1 cellular context compared by ENCODE assay signal in genomic region chr9:33076360-33077004, GRCh38.
TF ChIP-seq lines count a peak whose summit lies in the region.

TSS of gene SMU1 (minus strand) at chr9:33076674. CDS start at chr9:33076608, 66 bp downstream.

TF ChIP-seq in HepG2, 621 proteins besides CTCF, POLR2A, EP300 and RAD21 (continued from another document and continues in another):
- peak; percentile 27; the same call in 1 of the 2 replicates for TF ChIP-seq ZNF280D (CRISPR knock-in tag; IDR thresholded peaks at IDR 0.05)
- TF ChIP-seq, protein P1, sequence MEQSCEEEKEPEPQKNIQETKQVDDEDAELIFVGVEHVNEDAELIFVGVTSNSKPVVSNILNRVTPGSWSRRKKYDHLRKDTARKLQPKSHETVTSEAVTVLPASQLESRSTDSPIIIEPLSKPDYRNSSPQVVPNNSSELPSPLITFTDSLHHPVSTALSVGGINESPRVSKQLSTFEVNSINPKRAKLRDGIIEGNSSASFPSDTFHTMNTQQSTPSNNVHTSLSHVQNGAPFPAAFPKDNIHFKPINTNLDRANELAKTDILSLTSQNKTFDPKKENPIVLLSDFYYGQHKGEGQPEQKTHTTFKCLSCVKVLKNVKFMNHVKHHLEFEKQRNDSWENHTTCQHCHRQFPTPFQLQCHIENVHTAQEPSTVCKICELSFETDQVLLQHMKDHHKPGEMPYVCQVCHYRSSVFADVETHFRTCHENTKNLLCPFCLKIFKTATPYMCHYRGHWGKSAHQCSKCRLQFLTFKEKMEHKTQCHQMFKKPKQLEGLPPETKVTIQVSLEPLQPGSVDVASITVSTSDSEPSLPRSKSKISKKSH (CRISPR knock-in tag; IDR thresholded peaks at IDR 0.05; ENCODE audit: borderline replicate concordance) = peak; percentile 37; the same call in 1 of the 2 replicates
- TF ChIP-seq ZNF20 (CRISPR knock-in tag; IDR thresholded peaks at IDR 0.05) = no peak; the same call in 1 of the 2 replicates
- TF ChIP-seq ZBTB21 (CRISPR knock-in tag; IDR thresholded peaks at IDR 0.05) = peak; percentile 42; the same call in 1 of the 2 replicates
- TF ChIP-seq GZF1 (CRISPR knock-in tag; IDR thresholded peaks at IDR 0.05) = peak; percentile 44; the same call in 1 of the 2 replicates
- peak; percentile 89; the same call in 1 of the 2 replicates for TF ChIP-seq ZNF891 (CRISPR knock-in tag; IDR thresholded peaks at IDR 0.05)
- peak; percentile 91 for TF ChIP-seq POLR2G (IDR thresholded peaks at IDR 0.05; ENCODE audit: low read depth, low read length)
- peak; percentile 79 for TF ChIP-seq SP4 (CRISPR knock-in tag; IDR thresholded peaks at IDR 0.05)
- TF ChIP-seq ZNF18 (CRISPR knock-in tag; IDR thresholded peaks at IDR 0.05; ENCODE audit: insufficient replicate concordance) = no peak
- peak; percentile 79 for TF ChIP-seq ZFP36 (IDR thresholded peaks at IDR 0.05; ENCODE audit: borderline replicate concordance, low read depth, low read length, partially characterized antibody)
- TF ChIP-seq ZNF235 (CRISPR knock-in tag; IDR thresholded peaks at IDR 0.05; ENCODE audit: borderline replicate concordance) = peak; percentile 52; the same call in 1 of the 2 replicates
- TF ChIP-seq NRL (CRISPR knock-in tag; IDR thresholded peaks at IDR 0.05; ENCODE audit: borderline replicate concordance) = peak; percentile 82; the same call in 1 of the 2 replicates
- 0 out of 2 replicates have a peak, but pooled peaks have one; percentile 20 for TF ChIP-seq ZNF329 (CRISPR knock-in tag; IDR thresholded peaks at IDR 0.05; ENCODE audit: low read depth)
- TF ChIP-seq CENPT (CRISPR knock-in tag; IDR thresholded peaks at IDR 0.05; ENCODE audit: low read depth) = no peak
- no peak for TF ChIP-seq PLRG1 (conservative IDR thresholded peaks at IDR 0.05)
- 0 out of 2 replicates have a peak, but pooled peaks have one; percentile 45 for TF ChIP-seq ZSCAN22 (CRISPR knock-in tag; IDR thresholded peaks at IDR 0.05)
- TF ChIP-seq GATA4 (IDR thresholded peaks at IDR 0.05; ENCODE audit: borderline replicate concordance, low read depth) = peak; percentile 34; the same call in 1 of the 2 replicates
- TF ChIP-seq, protein P2, sequence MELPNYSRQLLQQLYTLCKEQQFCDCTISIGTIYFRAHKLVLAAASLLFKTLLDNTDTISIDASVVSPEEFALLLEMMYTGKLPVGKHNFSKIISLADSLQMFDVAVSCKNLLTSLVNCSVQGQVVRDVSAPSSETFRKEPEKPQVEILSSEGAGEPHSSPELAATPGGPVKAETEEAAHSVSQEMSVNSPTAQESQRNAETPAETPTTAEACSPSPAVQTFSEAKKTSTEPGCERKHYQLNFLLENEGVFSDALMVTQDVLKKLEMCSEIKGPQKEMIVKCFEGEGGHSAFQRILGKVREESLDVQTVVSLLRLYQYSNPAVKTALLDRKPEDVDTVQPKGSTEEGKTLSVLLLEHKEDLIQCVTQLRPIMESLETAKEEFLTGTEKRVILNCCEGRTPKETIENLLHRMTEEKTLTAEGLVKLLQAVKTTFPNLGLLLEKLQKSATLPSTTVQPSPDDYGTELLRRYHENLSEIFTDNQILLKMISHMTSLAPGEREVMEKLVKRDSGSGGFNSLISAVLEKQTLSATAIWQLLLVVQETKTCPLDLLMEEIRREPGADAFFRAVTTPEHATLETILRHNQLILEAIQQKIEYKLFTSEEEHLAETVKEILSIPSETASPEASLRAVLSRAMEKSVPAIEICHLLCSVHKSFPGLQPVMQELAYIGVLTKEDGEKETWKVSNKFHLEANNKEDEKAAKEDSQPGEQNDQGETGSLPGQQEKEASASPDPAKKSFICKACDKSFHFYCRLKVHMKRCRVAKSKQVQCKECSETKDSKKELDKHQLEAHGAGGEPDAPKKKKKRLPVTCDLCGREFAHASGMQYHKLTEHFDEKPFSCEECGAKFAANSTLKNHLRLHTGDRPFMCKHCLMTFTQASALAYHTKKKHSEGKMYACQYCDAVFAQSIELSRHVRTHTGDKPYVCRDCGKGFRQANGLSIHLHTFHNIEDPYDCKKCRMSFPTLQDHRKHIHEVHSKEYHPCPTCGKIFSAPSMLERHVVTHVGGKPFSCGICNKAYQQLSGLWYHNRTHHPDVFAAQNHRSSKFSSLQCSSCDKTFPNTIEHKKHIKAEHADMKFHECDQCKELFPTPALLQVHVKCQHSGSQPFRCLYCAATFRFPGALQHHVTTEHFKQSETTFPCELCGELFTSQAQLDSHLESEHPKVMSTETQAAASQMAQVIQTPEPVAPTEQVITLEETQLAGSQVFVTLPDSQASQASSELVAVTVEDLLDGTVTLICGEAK (IDR thresholded peaks at IDR 0.05) = peak; percentile 55; the same call in 1 of the 2 replicates
- TF ChIP-seq, protein P2 (CRISPR knock-in tag; IDR thresholded peaks at IDR 0.05) = peak; percentile 79
- TF ChIP-seq STAG1 (CRISPR knock-in tag; IDR thresholded peaks at IDR 0.05) = peak; percentile 12; the same call in 1 of the 2 replicates
- TF ChIP-seq TFDP2 (CRISPR knock-in tag; IDR thresholded peaks at IDR 0.05) = peak; percentile 80
- TF ChIP-seq ZZZ3 (CRISPR knock-in tag; IDR thresholded peaks at IDR 0.05; ENCODE audit: borderline replicate concordance) = peak; percentile 92; the same call in 1 of the 2 replicates
- TF ChIP-seq, protein P3, sequence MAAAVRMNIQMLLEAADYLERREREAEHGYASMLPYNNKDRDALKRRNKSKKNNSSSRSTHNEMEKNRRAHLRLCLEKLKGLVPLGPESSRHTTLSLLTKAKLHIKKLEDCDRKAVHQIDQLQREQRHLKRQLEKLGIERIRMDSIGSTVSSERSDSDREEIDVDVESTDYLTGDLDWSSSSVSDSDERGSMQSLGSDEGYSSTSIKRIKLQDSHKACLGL (CRISPR knock-in tag; IDR thresholded peaks at IDR 0.05) = peak; percentile 71
- peak; percentile 68; the same call in 1 of the 2 replicates for TF ChIP-seq ZNF24 (IDR thresholded peaks at IDR 0.05)
- no peak for TF ChIP-seq ZNF160 (CRISPR knock-in tag; IDR thresholded peaks at IDR 0.05)
- TF ChIP-seq, protein P4, sequence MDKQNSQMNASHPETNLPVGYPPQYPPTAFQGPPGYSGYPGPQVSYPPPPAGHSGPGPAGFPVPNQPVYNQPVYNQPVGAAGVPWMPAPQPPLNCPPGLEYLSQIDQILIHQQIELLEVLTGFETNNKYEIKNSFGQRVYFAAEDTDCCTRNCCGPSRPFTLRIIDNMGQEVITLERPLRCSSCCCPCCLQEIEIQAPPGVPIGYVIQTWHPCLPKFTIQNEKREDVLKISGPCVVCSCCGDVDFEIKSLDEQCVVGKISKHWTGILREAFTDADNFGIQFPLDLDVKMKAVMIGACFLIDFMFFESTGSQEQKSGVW (CRISPR knock-in tag; IDR thresholded peaks at IDR 0.05; ENCODE audit: borderline replicate concordance) = no peak
- peak; percentile 81 for TF ChIP-seq ZNF883 (CRISPR knock-in tag; IDR thresholded peaks at IDR 0.05; ENCODE audit: not compliant biosample characterization)
- no peak for TF ChIP-seq KLF13 (CRISPR knock-in tag; IDR thresholded peaks at IDR 0.05)
- peak; percentile 65; the same call in 1 of the 2 replicates for TF ChIP-seq MTA1 (CRISPR knock-in tag; IDR thresholded peaks at IDR 0.05; ENCODE audit: borderline replicate concordance)
- TF ChIP-seq ZNF44 (CRISPR knock-in tag; IDR thresholded peaks at IDR 0.05) = 0 out of 2 replicates have a peak, but pooled peaks have one; percentile 37
- TF ChIP-seq ZNF546 (CRISPR knock-in tag; conservative IDR thresholded peaks at IDR 0.05) = peak; percentile 84; the same call in 1 of the 2 replicates
- 0 out of 2 replicates have a peak, but pooled peaks have one; percentile 64 for TF ChIP-seq IRF2 (CRISPR knock-in tag; IDR thresholded peaks at IDR 0.05)
- peak; percentile 85; the same call in 1 of the 2 replicates for TF ChIP-seq KAT7 (CRISPR knock-in tag; IDR thresholded peaks at IDR 0.05; ENCODE audit: borderline replicate concordance)
- no peak for TF ChIP-seq CC2D1A (CRISPR knock-in tag; IDR thresholded peaks at IDR 0.05)
- peak; percentile 30; the same call in 1 of the 2 replicates for TF ChIP-seq JUN (CRISPR knock-in tag; IDR thresholded peaks at IDR 0.05)
- TF ChIP-seq ZNF543 (CRISPR knock-in tag; IDR thresholded peaks at IDR 0.05) = 0 out of 2 replicates have a peak, but pooled peaks have one; percentile 78
- peak; percentile 30; the same call in 1 of the 2 replicates for TF ChIP-seq RFX5 (IDR thresholded peaks at IDR 0.05; ENCODE audit: low read depth, low read length)
- TF ChIP-seq MED13 (CRISPR knock-in tag; IDR thresholded peaks at IDR 0.05) = no peak
- peak; percentile 66; the same call in 1 of the 2 replicates for TF ChIP-seq ZNF777 (CRISPR knock-in tag; IDR thresholded peaks at IDR 0.05)
- TF ChIP-seq ZSCAN9 (CRISPR knock-in tag; IDR thresholded peaks at IDR 0.05; ENCODE audit: borderline replicate concordance) = peak; percentile 85; the same call in 1 of the 2 replicates
- peak; percentile 88 for TF ChIP-seq ZMYM4 (CRISPR knock-in tag; IDR thresholded peaks at IDR 0.05)
- TF ChIP-seq MYPOP (CRISPR knock-in tag; IDR thresholded peaks at IDR 0.05) = 0 out of 2 replicates have a peak, but pooled peaks have one; percentile 55
- 0 out of 2 replicates have a peak, but pooled peaks have one; percentile 78 for TF ChIP-seq XBP1 (CRISPR knock-in tag; IDR thresholded peaks at IDR 0.05)
- peak; percentile 57; the same call in 1 of the 2 replicates for TF ChIP-seq ELF3 (CRISPR knock-in tag; IDR thresholded peaks at IDR 0.05)
- TF ChIP-seq JUND (CRISPR knock-in tag; IDR thresholded peaks at IDR 0.05) = 0 out of 2 replicates have a peak, but pooled peaks have one; percentile 50
- TF ChIP-seq NCOA5 (CRISPR knock-in tag; IDR thresholded peaks at IDR 0.05) = no peak
